ENCODE assay signal across 8 cellular contexts in the genomic region with DNA sequence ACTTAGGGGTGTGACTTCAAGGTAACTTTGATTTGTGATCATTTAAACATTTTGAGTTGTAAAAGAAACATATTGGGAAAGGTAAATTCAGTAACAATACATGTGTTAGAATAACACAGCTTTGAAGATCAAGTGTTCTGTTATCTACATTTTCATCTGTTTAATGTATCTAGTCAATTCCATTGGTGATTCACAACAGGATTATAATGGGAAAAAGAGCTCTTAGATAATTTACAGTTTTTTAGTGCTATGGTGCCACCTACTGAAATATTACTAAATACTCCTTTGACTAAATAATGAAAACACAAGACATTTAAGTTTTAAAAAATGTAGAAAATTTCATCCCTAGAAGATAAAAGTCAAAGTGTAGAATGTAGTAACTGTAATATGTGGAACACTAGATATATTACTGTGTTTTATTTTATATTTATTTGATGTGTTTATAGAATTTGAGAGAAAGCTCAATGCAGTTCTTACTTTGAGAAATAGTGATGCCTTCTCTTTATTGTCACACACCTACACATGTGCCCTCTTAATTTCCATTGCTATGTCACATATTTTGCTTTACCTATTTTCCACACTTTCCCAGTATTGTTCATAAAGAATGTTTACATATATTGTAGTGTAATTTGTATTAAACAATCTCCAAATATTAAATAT. TPM values are rescaled to one million over a fixed set of nuclear protein-coding genes. Genes with fewer than 3 reads are reported as not detected.
DNase-seq lines count a peak whose midpoint lies in the region; ATAC-seq and TF ChIP-seq lines count a peak whose summit lies in the region.

No MANE protein-coding gene starts in this region.

- H3K27me3 ChIP-seq in neural cell (ENCODE audit: insufficient read depth, low read depth, low read length) = no peaks in the 10 kb centered on the region

- ATAC-seq in activated T-cell treated with anti-CD3 and anti-CD28 coated beads, Interleukin-2, amount 50 U/mL, for 72 hours (replicated peaks in 1 of 2) = no peak
- ATAC-seq in GM21515 (IDR thresholded peaks at IDR 0.05; ENCODE audit: unreplicated experiment) (no peak), HG02642 (IDR thresholded peaks at IDR 0.05; ENCODE audit: poor library complexity, unreplicated experiment) (no peak)

- H2AFZ ChIP-seq in neural cell (ENCODE audit: low read depth, low read length) = no peak overlapping the region

- TF ChIP-seq CTCF in brain (conservative IDR thresholded peaks at IDR 0.05) = peak; percentile 63 to 73
- peak; percentile 77 for TF ChIP-seq CTCF in neural cell (IDR thresholded peaks at IDR 0.05; ENCODE audit: poor library complexity, severe bottlenecking)

- H3K4me3 Mint-ChIP-seq in activated T-cell treated with anti-CD3 and anti-CD28 coated beads, Interleukin-2, amount 50 U/mL, for 72 hours = peak overlapping the region; percentile 58 to 82
- no peak overlapping the region for H3K4me3 Mint-ChIP-seq in brain

- peak; percentile 82 for TF ChIP-seq RAD21 in neural cell (conservative IDR thresholded peaks at IDR 0.05)

- H3K9me2 ChIP-seq in neural cell (ENCODE audit: insufficient read depth, low read length) = no peaks in the 10 kb centered on the region

- H3K27ac ChIP-seq in neural cell (ENCODE audit: low read length) = no peak overlapping the region

- DNase-seq in activated T-cell treated with anti-CD3 and anti-CD28 coated beads, Interleukin-2, amount 50 U/mL, for 72 hours = no peak
- DNase-seq in activated T-cell treated with anti-CD3 and anti-CD28 coated beads for 4 hours (no peak), NCI-H345 treated with DMSO at 0.1 percent for 48 hours (lab: John Stamatoyannopoulos, UW; ENCODE audit: unreplicated experiment) (peak; percentile 25)
- no peak for DNase-seq in NK-92 treated with Interleukin-12 subunit alpha and Interleukin-12 subunit beta, amount 100 ng/mL, for 24 hours (lab: John Stamatoyannopoulos, UW)

- no peaks in the 10 kb centered on the region for H3K36me3 ChIP-seq in neural cell (ENCODE audit: insufficient read depth, low read length)

- H3K9me3 Mint-ChIP-seq in activated T-cell treated with anti-CD3 and anti-CD28 coated beads, Interleukin-2, amount 50 U/mL, for 72 hours = no peaks in the 10 kb centered on the region
- no peaks in the 10 kb centered on the region for H3K9me3 Mint-ChIP-seq in brain

- no peaks in the 10 kb centered on the region for H3K27me3 Mint-ChIP-seq in activated T-cell treated with anti-CD3 and anti-CD28 coated beads, Interleukin-2, amount 50 U/mL, for 72 hours (ENCODE audit: low read depth)
- peaks cover 3% of the 10 kb centered on the region for H3K27me3 Mint-ChIP-seq in brain

- peaks cover 93% of the 10 kb centered on the region for H3K4me1 Mint-ChIP-seq in activated T-cell treated with anti-CD3 and anti-CD28 coated beads, Interleukin-2, amount 50 U/mL, for 72 hours (ENCODE audit: low read depth)
- peaks cover 38% of the 10 kb centered on the region for H3K4me1 Mint-ChIP-seq in brain

- no peaks in the 10 kb centered on the region for H3K9me3 ChIP-seq in neural cell (ENCODE audit: low read length)

- peak overlapping the region; percentile 95 for H3K27ac Mint-ChIP-seq in activated T-cell treated with anti-CD3 and anti-CD28 coated beads, Interleukin-2, amount 50 U/mL, for 72 hours
- peak overlapping the region in 1 of 5 experiments; percentile 90 for H3K27ac Mint-ChIP-seq in brain

- H3F3A ChIP-seq in neural cell (ENCODE audit: insufficient read depth, low read length, poor library complexity, severe bottlenecking) = peaks cover 3% of the 10 kb centered on the region

- no peaks in the 10 kb centered on the region for H3K79me2 ChIP-seq in neural cell (replicated peaks; ENCODE audit: insufficient read depth, low read length)

- no peak overlapping the region for H3K9ac ChIP-seq in neural cell (ENCODE audit: low read length)

- no peak overlapping the region for H3K4me2 ChIP-seq in neural cell (ENCODE audit: low read length)

- no peaks in the 10 kb centered on the region for H4K20me1 ChIP-seq in neural cell (ENCODE audit: insufficient read depth)

- H3K36me3 Mint-ChIP-seq in activated T-cell treated with anti-CD3 and anti-CD28 coated beads, Interleukin-2, amount 50 U/mL, for 72 hours (ENCODE audit: insufficient read depth in 2 of 2) = peaks cover 6 to 25% of the 10 kb centered on the region in 2 donors
- no peaks in the 10 kb centered on the region for H3K36me3 Mint-ChIP-seq in brain

- H3K4me3 ChIP-seq in neural cell (ENCODE audit: low read length) = no peak overlapping the region

- TF ChIP-seq EP300 in neural cell (conservative IDR thresholded peaks at IDR 0.05; ENCODE audit: poor library complexity, severe bottlenecking) = no peak

TF ChIP-seq in neural cell, 6 proteins besides CTCF, POLR2A, EP300 and RAD21:
- peak; percentile 82 for TF ChIP-seq SMC3 (conservative IDR thresholded peaks at IDR 0.05; ENCODE audit: poor library complexity)
- no peak for TF ChIP-seq TAF1 (IDR thresholded peaks at IDR 0.05; ENCODE audit: low read depth)
- TF ChIP-seq EZH2 (IDR thresholded peaks at IDR 0.05; ENCODE audit: borderline replicate concordance, insufficient read depth, low read length, poor library complexity, severe bottlenecking) = no peak

RNA-seq across cellular contexts. Expression of gene PTPRC, which starts 47.4 kb away (rescaled TPM):
- total RNA-seq in activated T-cell treated with anti-CD3 and anti-CD28 coated beads, Interleukin-2, amount 50 U/mL, for 72 hours = 100 to 1,000 TPM; 490 to 545 TPM
- polyA plus RNA-seq in brain (ENCODE audit: insufficient read depth, low read depth, low replicate concordance) (0.76 TPM), neural cell (0.12 TPM in 1 of 2 replicates, not detected in the other)
- 0.12 TPM in 1 of 2 replicates, not detected in the other for polyA minus RNA-seq in neural cell

Comparison
In these comparisons a context has a peak if more than half of its experiments do, and no peak if none do; other contexts are left out.
1. H3K4me3 Mint-ChIP-seq: peak in activated T-cell treated with anti-CD3 and anti-CD28 coated beads, Interleukin-2, amount 50 U/mL, for 72 hours (2 of 2); none in brain (0 of 5).